25 cellular contexts compared by ENCODE assay signal in the genomic region with DNA sequence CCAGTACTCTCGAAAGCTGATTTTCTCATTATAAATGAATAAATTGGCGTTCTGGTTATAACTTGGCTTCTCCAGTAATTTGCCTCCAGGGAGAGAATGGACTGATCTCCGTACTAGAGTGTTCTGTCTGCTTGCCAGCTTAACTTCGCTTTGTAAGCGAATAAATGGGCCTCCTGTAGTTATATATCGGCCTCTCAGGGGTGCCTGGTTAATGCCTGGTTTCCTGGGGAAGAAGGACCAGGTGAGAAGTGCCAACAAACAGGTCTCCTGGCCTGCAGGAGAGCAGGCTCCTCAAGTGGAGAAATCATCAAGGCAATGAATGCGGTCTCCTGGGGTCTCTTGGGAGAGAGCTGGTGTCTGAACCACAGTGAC.
DNase-seq lines count a peak whose midpoint lies in the region; ATAC-seq and TF ChIP-seq lines count a peak whose summit lies in the region.
"Had no signal": no experiment of that assay in that cellular context is flagged by ENCODE, and none has a peak within 500 bp of the region (broad histone marks: within the 10 kb centered on the region; RNA-seq: fewer than 3 reads in every experiment).

No MANE protein-coding gene starts in this region.

- peaks cover 0 to 22% (median 5%) of the 10 kb centered on the region in 12 donors for H3K4me1 ChIP-seq in heart left ventricle
- peaks cover 32 to 44% of the 10 kb centered on the region in 2 donors for H3K4me1 ChIP-seq in thyroid gland
- peaks cover 6% of the 10 kb centered on the region for H3K4me1 ChIP-seq in vagina

- no peak for TF ChIP-seq CTCF in heart left ventricle (IDR thresholded peaks at IDR 0.05)
- no peak for TF ChIP-seq CTCF in thyroid gland (IDR thresholded peaks at IDR 0.05)
- TF ChIP-seq CTCF in vagina (IDR thresholded peaks at IDR 0.05): no peak

- no peaks in the 10 kb centered on the region for H3K36me3 Mint-ChIP-seq in activated CD4-positive, alpha-beta T cell treated with anti-CD3 and anti-CD28 coated beads, Interleukin-2, amount 10 ng/mL, durations not matched to agents 7 days and 5 days (ENCODE audit: low read depth)
- H3K36me3 Mint-ChIP-seq: naive thymus-derived CD4-positive, alpha-beta T cell; T-cell; type B pancreatic cell had no signal

- H3K9me3 Mint-ChIP-seq in activated CD4-positive, alpha-beta T cell treated with anti-CD3 and anti-CD28 coated beads, Interleukin-2, amount 10 ng/mL, durations not matched to agents 7 days and 5 days: no peaks in the 10 kb centered on the region
- H3K9me3 Mint-ChIP-seq: activated T-cell treated with anti-CD3 and anti-CD28 coated beads, Interleukin-2, amount 50 U/mL, for 4 hours; GM23338; naive thymus-derived CD4-positive, alpha-beta T cell; T-cell; type B pancreatic cell had no signal

- H3K4me3 Mint-ChIP-seq in activated CD4-positive, alpha-beta T cell treated with anti-CD3 and anti-CD28 coated beads, Interleukin-2, amount 10 ng/mL, durations not matched to agents 7 days and 5 days: no peak overlapping the region
- H3K4me3 Mint-ChIP-seq: activated T-cell treated with anti-CD3 and anti-CD28 coated beads, Interleukin-2, amount 50 U/mL, for 4 hours; GM23338; naive thymus-derived CD4-positive, alpha-beta T cell; T-cell; type B pancreatic cell had no signal

- CTCF ChIA-PET in activated CD4-positive, alpha-beta T cell treated with anti-CD3 and anti-CD28 coated beads, Interleukin-2, amount 10 ng/mL, durations not matched to agents 7 days and 5 days (lab: Charles Lee): no interaction called here

- no peaks in the 10 kb centered on the region for H3K4me1 Mint-ChIP-seq in activated CD4-positive, alpha-beta T cell treated with anti-CD3 and anti-CD28 coated beads, Interleukin-2, amount 10 ng/mL, durations not matched to agents 7 days and 5 days
- H3K4me1 Mint-ChIP-seq: naive thymus-derived CD4-positive, alpha-beta T cell; T-cell had no signal

- H3K27me3 ChIP-seq in heart left ventricle (no peaks in the 10 kb centered on the region), thyroid gland (no peaks in the 10 kb centered on the region), vagina (no peaks in the 10 kb centered on the region)
- H3K27me3 ChIP-seq: hepatocyte had no signal

- POLR2A ChIA-PET in activated CD4-positive, alpha-beta T cell treated with anti-CD3 and anti-CD28 coated beads, Interleukin-2, amount 10 ng/mL, durations not matched to agents 7 days and 5 days (lab: Charles Lee): no interaction called here

- peak; percentile 24 for ATAC-seq in Right ventricle myocardium superior (ENCODE audit: poor library complexity)
- no peak for ATAC-seq in heart left ventricle
- ATAC-seq: activated T-cell treated with anti-CD3 and anti-CD28 coated beads, Interleukin-2, amount 50 U/mL, for 4 hours; GM23338; naive thymus-derived CD4-positive, alpha-beta T cell; stimulated activated naive CD8-positive, alpha-beta T cell treated with anti-CD3 and anti-CD28 coated beads, Interleukin-15, Interleukin-2, amounts not matched to agents 100 U/mL and 50 U/mL, for 24 hours; T-cell had no signal

- no peak overlapping the region for H3K27ac Mint-ChIP-seq in activated CD4-positive, alpha-beta T cell treated with anti-CD3 and anti-CD28 coated beads, Interleukin-2, amount 10 ng/mL, durations not matched to agents 7 days and 5 days
- H3K27ac Mint-ChIP-seq: GM23338, T-cell, type B pancreatic cell had no signal

- H3K36me3 ChIP-seq in heart left ventricle: no peaks in the 10 kb centered on the region
- no peaks in the 10 kb centered on the region for H3K36me3 ChIP-seq in thyroid gland
- H3K36me3 ChIP-seq in vagina: no peaks in the 10 kb centered on the region
- H3K36me3 ChIP-seq: spleen had no signal

- intact Hi-C loops in Right ventricle myocardium superior (cut with DNase I) (loop anchor here (10.0 kb wide), 1 partner anchor 297 kb away; the partner anchor contains the start of gene GNG12), heart left ventricle (cut with DNase I) (loop anchor here (2.0 to 10.0 kb wide), 8 partner anchors 147 to 787 kb away; partner anchors contain the start of genes GADD45A (in 6 of the 10) and GNG12 (in 4 of the 10)), thyroid gland (cut with DNase I) (loop anchor here (10.0 kb wide), 1 partner anchor 297 kb away; the partner anchor contains the start of gene GNG12), vagina (cut with DNase I) (loop anchor here (2.0 to 10.0 kb wide), 2 partner anchors 219 to 567 kb away; no protein-coding TSS in a partner anchor)

- TF ChIP-seq POLR2A in heart left ventricle (IDR thresholded peaks at IDR 0.05): no peak
- TF ChIP-seq POLR2A in thyroid gland (IDR thresholded peaks at IDR 0.05): peak in 1 of 2 donors; percentile 31
- no peak for TF ChIP-seq POLR2A in vagina (IDR thresholded peaks at IDR 0.05)

- no peaks in the 10 kb centered on the region for H3K27me3 Mint-ChIP-seq in activated CD4-positive, alpha-beta T cell treated with anti-CD3 and anti-CD28 coated beads, Interleukin-2, amount 10 ng/mL, durations not matched to agents 7 days and 5 days
- H3K27me3 Mint-ChIP-seq: T-cell, type B pancreatic cell had no signal

- peak overlapping the region in 4 of 12 donors; percentile 16 to 48 (median 23) for H3K27ac ChIP-seq in heart left ventricle
- peak overlapping the region; percentile 83 to 97 (median 96) for H3K27ac ChIP-seq in thyroid gland
- no peak overlapping the region for H3K27ac ChIP-seq in vagina
- H3K27ac ChIP-seq: C4-2B, hepatocyte, HL-60, spleen had no signal

- H3K9me3 ChIP-seq in heart left ventricle: no peaks in the 10 kb centered on the region
- H3K9me3 ChIP-seq in thyroid gland: no peaks in the 10 kb centered on the region
- H3K9me3 ChIP-seq in vagina: no peaks in the 10 kb centered on the region
- H3K9me3 ChIP-seq: spleen had no signal

- DNase-seq in Right ventricle myocardium superior: no peak
- no peak for DNase-seq in heart left ventricle
- peak; percentile 21 for DNase-seq in NCI-H345 treated with DMSO at 0.1 percent for 48 hours (lab: John Stamatoyannopoulos, UW; ENCODE audit: unreplicated experiment)
- DNase-seq in islet precursor cell: peak; percentile 38
- DNase-seq in thyroid gland: peak; percentile 54 to 57
- no peak for DNase-seq in kidney glomerular epithelial cell (lab: John Stamatoyannopoulos, UW)
- no peak for DNase-seq in vagina (ENCODE audit: extremely low spot score in 2 of 2)
- no peak for DNase-seq in activated CD4-positive, alpha-beta T cell treated with anti-CD3 and anti-CD28 coated beads, Interleukin-2, amount 10 ng/mL, durations not matched to agents 7 days and 5 days
- DNase-seq: activated CD4-positive, alpha-beta T cell treated with anti-CD3 and anti-CD28 coated beads for 1 hour; activated naive CD4-positive, alpha-beta T cell treated with anti-CD3 and anti-CD28 coated beads, Interleukin-2, amount 50 U/mL, for 16 hours; activated T-cell treated with anti-CD3 and anti-CD28 coated beads, Interleukin-2, amount 50 U/mL, for 4 hours; naive thymus-derived CD4-positive, alpha-beta T cell; NCI-H1105 treated with DMSO at 0.1 percent for 48 hours; NCI-H2171 treated with DMSO at 0.1 percent for 48 hours; NCI-H748 treated with DMSO at 0.1 percent for 48 hours; SHP77 treated with DMSO at 0.1 percent for 48 hours; spleen; stimulated activated CD4-positive, alpha-beta T cell treated with anti-CD3 and anti-CD28 coated beads, Interleukin-4, amount 100 ng/mL, for 24 hours; stimulated activated naive CD8-positive, alpha-beta T cell treated with anti-CD3 and anti-CD28 coated beads, Interleukin-15, Interleukin-2, amounts not matched to agents 100 U/mL and 50 U/mL, for 24 hours; T-cell had no signal

- 57 to 81% (median 68%) methylated on average over 7 of the region's 7 CpGs for WGBS in heart left ventricle, 4 donors
- 23 to 41% methylated on average over 7 of the region's 7 CpGs for WGBS in thyroid gland, 2 donors

- H3K4me3 ChIP-seq in heart left ventricle (no peak overlapping the region), thyroid gland (replicated peaks in 1 of 3) (no peak overlapping the region), vagina (no peak overlapping the region)
- H3K4me3 ChIP-seq: GM23338, hepatocyte, spleen had no signal

Comparison
In these comparisons a context has a peak if more than half of its experiments do, and no peak if none do; other contexts are left out.
1. DNase-seq: peak in NCI-H345 treated with DMSO at 0.1 percent for 48 hours (single experiment), islet precursor cell (single experiment) and thyroid gland (2 of 2); none in Right ventricle myocardium superior (single experiment), heart left ventricle (0 of 5), kidney glomerular epithelial cell (single experiment), vagina (0 of 2) and activated CD4-positive, alpha-beta T cell treated with anti-CD3 and anti-CD28 coated beads, Interleukin-2, amount 10 ng/mL, durations not matched to agents 7 days and 5 days (single experiment).